Comparison of ENCODE assay signal across 12 cellular contexts in the genomic region with DNA sequence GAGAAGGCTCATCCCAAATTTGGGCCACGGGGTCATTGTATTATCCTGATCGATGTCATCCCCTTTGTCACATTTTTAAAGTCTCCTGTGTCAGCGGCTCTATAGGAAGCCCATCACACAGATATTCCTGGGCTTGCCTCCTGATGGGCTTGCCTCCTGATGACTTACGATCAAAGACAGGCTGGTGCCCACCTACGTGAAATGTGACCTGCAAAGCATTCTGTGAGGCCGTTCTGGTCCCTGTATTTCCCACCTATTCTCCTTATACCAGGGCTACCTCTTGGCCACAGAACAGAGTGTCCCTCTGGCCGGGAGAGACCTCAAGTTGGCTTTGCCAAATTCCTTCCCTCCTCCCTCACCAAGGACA.
"Had no signal": no experiment of that assay in that cellular context is flagged by ENCODE, and none has a peak within 500 bp of the region (broad histone marks: within the 10 kb centered on the region; RNA-seq: fewer than 3 reads in every experiment).

No MANE protein-coding gene starts in this region.

- H3K9me3 Mint-ChIP-seq: activated CD4-positive, alpha-beta T cell treated with anti-CD3 and anti-CD28 coated beads, Interleukin-2, amount 10 ng/mL, durations not matched to agents 24 days and 14 days; activated naive CD4-positive, alpha-beta T cell treated with anti-CD3 and anti-CD28 coated beads, Interleukin-2, amount 10 ng/mL, durations not matched to agents 7 days and 5 days; activated T-helper 17 cell treated with anti-CD3 and anti-CD28 coated beads, Interleukin-2, amount 50 U/mL, for 72 hours; memory B cell; neural progenitor cell; stimulated activated effector memory CD8-positive, alpha-beta T cell treated with anti-CD3 and anti-CD28 coated beads, Interleukin-12 subunit alpha, Interleukin-12 subunit beta, amount 100 ng/mL, for 72 hours; WTC11 had no signal

- H3K4me2 ChIP-seq: neural progenitor cell had no signal

- H3K36me3 ChIP-seq: adrenal gland, neural progenitor cell, pancreas, tibial nerve had no signal

- H3K27me3 ChIP-seq: adrenal gland, dorsolateral prefrontal cortex, neural progenitor cell, pancreas, tibial nerve had no signal

- H3K4me1 Mint-ChIP-seq: activated CD4-positive, alpha-beta T cell treated with anti-CD3 and anti-CD28 coated beads, Interleukin-2, amount 10 ng/mL, durations not matched to agents 24 days and 14 days; activated naive CD4-positive, alpha-beta T cell treated with anti-CD3 and anti-CD28 coated beads, Interleukin-2, amount 10 ng/mL, durations not matched to agents 7 days and 5 days; activated T-helper 17 cell treated with anti-CD3 and anti-CD28 coated beads, Interleukin-2, amount 50 U/mL, for 72 hours; stimulated activated effector memory CD8-positive, alpha-beta T cell treated with anti-CD3 and anti-CD28 coated beads, Interleukin-12 subunit alpha, Interleukin-12 subunit beta, amount 100 ng/mL, for 72 hours had no signal

- H3K36me3 Mint-ChIP-seq: activated naive CD4-positive, alpha-beta T cell treated with anti-CD3 and anti-CD28 coated beads, Interleukin-2, amount 10 ng/mL, durations not matched to agents 7 days and 5 days; memory B cell; neural progenitor cell; stimulated activated effector memory CD8-positive, alpha-beta T cell treated with anti-CD3 and anti-CD28 coated beads, Interleukin-12 subunit alpha, Interleukin-12 subunit beta, amount 100 ng/mL, for 72 hours; WTC11 had no signal

- H3K27ac ChIP-seq: adrenal gland, neural progenitor cell, pancreas, tibial nerve had no signal

- H2AFZ ChIP-seq: neural progenitor cell had no signal

- H3K9me3 ChIP-seq: adrenal gland, pancreas, tibial nerve had no signal

- DNase-seq: activated CD4-positive, alpha-beta T cell treated with anti-CD3 and anti-CD28 coated beads, Interleukin-2, amount 10 ng/mL, durations not matched to agents 24 days and 14 days; activated CD8-positive, alpha-beta memory T cell treated with anti-CD3 and anti-CD28 coated beads for 24 hours; activated naive CD4-positive, alpha-beta T cell treated with anti-CD3 and anti-CD28 coated beads, Interleukin-2, amount 10 ng/mL, durations not matched to agents 7 days and 5 days; pancreas had no signal

- H3K4me1 ChIP-seq: adrenal gland, pancreas had no signal

- H3K4me3 ChIP-seq: adrenal gland, dorsolateral prefrontal cortex, neural progenitor cell, pancreas, tibial nerve had no signal

- H3K4me3 Mint-ChIP-seq: activated CD4-positive, alpha-beta T cell treated with anti-CD3 and anti-CD28 coated beads, Interleukin-2, amount 10 ng/mL, durations not matched to agents 24 days and 14 days; activated naive CD4-positive, alpha-beta T cell treated with anti-CD3 and anti-CD28 coated beads, Interleukin-2, amount 10 ng/mL, durations not matched to agents 7 days and 5 days; activated T-helper 17 cell treated with anti-CD3 and anti-CD28 coated beads, Interleukin-2, amount 50 U/mL, for 72 hours; memory B cell; neural progenitor cell; stimulated activated effector memory CD8-positive, alpha-beta T cell treated with anti-CD3 and anti-CD28 coated beads, Interleukin-12 subunit alpha, Interleukin-12 subunit beta, amount 100 ng/mL, for 72 hours; WTC11 had no signal

- H3K9ac ChIP-seq: neural progenitor cell had no signal

- H3K27ac Mint-ChIP-seq: activated CD4-positive, alpha-beta T cell treated with anti-CD3 and anti-CD28 coated beads, Interleukin-2, amount 10 ng/mL, durations not matched to agents 24 days and 14 days; activated naive CD4-positive, alpha-beta T cell treated with anti-CD3 and anti-CD28 coated beads, Interleukin-2, amount 10 ng/mL, durations not matched to agents 7 days and 5 days; activated T-helper 17 cell treated with anti-CD3 and anti-CD28 coated beads, Interleukin-2, amount 50 U/mL, for 72 hours; memory B cell; stimulated activated effector memory CD8-positive, alpha-beta T cell treated with anti-CD3 and anti-CD28 coated beads, Interleukin-12 subunit alpha, Interleukin-12 subunit beta, amount 100 ng/mL, for 72 hours; WTC11 had no signal
